In the genomic region with DNA sequence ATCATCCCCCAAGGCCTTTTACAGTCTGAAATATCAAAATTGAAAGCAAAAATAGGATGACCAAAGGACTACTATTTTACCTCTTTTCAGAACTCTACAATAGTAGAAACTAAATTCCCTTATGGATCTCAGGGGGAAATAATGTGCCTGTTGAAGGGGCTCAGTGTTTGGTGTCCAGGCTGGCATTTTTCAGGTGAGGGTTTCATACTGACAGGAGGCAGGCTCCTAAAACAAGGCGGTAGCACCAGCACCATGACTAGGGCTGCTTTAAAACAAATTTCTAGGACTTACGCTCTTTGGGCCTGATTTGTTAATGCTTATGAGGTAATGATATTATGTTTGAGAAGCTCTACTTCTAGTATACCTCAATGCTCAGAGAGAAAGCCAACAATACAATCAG, we compare ENCODE assay signal across 18 cellular contexts. TPM values are rescaled to one million over a fixed set of nuclear protein-coding genes. Genes with fewer than 3 reads are reported as not detected.
A peak's percentile ranks its signal among the peaks of the same experiment; 100 is the strongest.
DNase-seq lines count a peak whose midpoint lies in the region; ATAC-seq and TF ChIP-seq lines count a peak whose summit lies in the region.
"Had no signal": no experiment of that assay in that cellular context is flagged by ENCODE, and none has a peak within 500 bp of the region (broad histone marks: within the 10 kb centered on the region; RNA-seq: fewer than 3 reads in every experiment).

No MANE protein-coding gene starts in this region.

- H3K4me3 Mint-ChIP-seq in activated CD4-positive, alpha-beta T cell treated with anti-CD3 and anti-CD28 coated beads, Interleukin-2, amount 10 ng/mL, durations not matched to agents 7 days and 5 days = no peak overlapping the region
- H3K4me3 Mint-ChIP-seq in natural killer cell treated with Interleukin-12 subunit alpha and Interleukin-12 subunit beta and Interleukin-15 and Interleukin-18, amount 100 ng/mL, for 72 hours = no peak overlapping the region
- H3K4me3 Mint-ChIP-seq in natural killer cell (no peak overlapping the region), nephron progenitor cell (no peak overlapping the region)
- no peak overlapping the region for H3K4me3 Mint-ChIP-seq in activated T-helper 17 cell treated with anti-CD3 and anti-CD28 coated beads, Interleukin-2, amount 50 U/mL, for 72 hours

- POLR2A ChIA-PET in activated CD4-positive, alpha-beta T cell treated with anti-CD3 and anti-CD28 coated beads, Interleukin-2, amount 10 ng/mL, durations not matched to agents 7 days and 5 days (lab: Charles Lee) = no interaction called here

- no peak for TF ChIP-seq CTCF in natural killer cell (IDR thresholded peaks at IDR 0.05)
- TF ChIP-seq CTCF in nephron progenitor cell (IDR thresholded peaks at IDR 0.05) = no peak

- CTCF ChIA-PET in activated CD4-positive, alpha-beta T cell treated with anti-CD3 and anti-CD28 coated beads, Interleukin-2, amount 10 ng/mL, durations not matched to agents 7 days and 5 days (lab: Charles Lee) = no interaction called here

- H3K27me3 Mint-ChIP-seq in activated CD4-positive, alpha-beta T cell treated with anti-CD3 and anti-CD28 coated beads, Interleukin-2, amount 10 ng/mL, durations not matched to agents 7 days and 5 days = no peaks in the 10 kb centered on the region
- H3K27me3 Mint-ChIP-seq in natural killer cell treated with Interleukin-12 subunit alpha and Interleukin-12 subunit beta and Interleukin-15 and Interleukin-18, amount 100 ng/mL, for 72 hours = no peaks in the 10 kb centered on the region
- H3K27me3 Mint-ChIP-seq in natural killer cell (ENCODE audit: low read depth in 2 of 2) (no peaks in the 10 kb centered on the region), nephron progenitor cell (ENCODE audit: low read depth, poor library complexity) (peaks cover 8% of the 10 kb centered on the region)
- no peaks in the 10 kb centered on the region for H3K27me3 Mint-ChIP-seq in activated T-helper 17 cell treated with anti-CD3 and anti-CD28 coated beads, Interleukin-2, amount 50 U/mL, for 72 hours

- peaks cover 38% of the 10 kb centered on the region for H3K36me3 Mint-ChIP-seq in activated CD4-positive, alpha-beta T cell treated with anti-CD3 and anti-CD28 coated beads, Interleukin-2, amount 10 ng/mL, durations not matched to agents 7 days and 5 days (ENCODE audit: low read depth)
- peaks cover 13% of the 10 kb centered on the region for H3K36me3 Mint-ChIP-seq in natural killer cell treated with Interleukin-12 subunit alpha and Interleukin-12 subunit beta and Interleukin-15 and Interleukin-18, amount 100 ng/mL, for 72 hours
- H3K36me3 Mint-ChIP-seq in natural killer cell = no peaks in the 10 kb centered on the region
- H3K36me3 Mint-ChIP-seq in activated T-helper 17 cell treated with anti-CD3 and anti-CD28 coated beads, Interleukin-2, amount 50 U/mL, for 72 hours (ENCODE audit: low read depth) = peaks cover 72% of the 10 kb centered on the region
- H3K36me3 Mint-ChIP-seq in nephron progenitor cell (ENCODE audit: low read depth) = peaks cover 47% of the 10 kb centered on the region

- H3K4me1 Mint-ChIP-seq in activated CD4-positive, alpha-beta T cell treated with anti-CD3 and anti-CD28 coated beads, Interleukin-2, amount 10 ng/mL, durations not matched to agents 7 days and 5 days = peaks cover 6% of the 10 kb centered on the region
- H3K4me1 Mint-ChIP-seq in natural killer cell treated with Interleukin-12 subunit alpha and Interleukin-12 subunit beta and Interleukin-15 and Interleukin-18, amount 100 ng/mL, for 72 hours (ENCODE audit: low read depth in 2 of 2) = peaks cover 5 to 9% of the 10 kb centered on the region in 2 donors
- peaks cover 0 to 5% of the 10 kb centered on the region in 2 donors for H3K4me1 Mint-ChIP-seq in natural killer cell
- H3K4me1 Mint-ChIP-seq in activated T-helper 17 cell treated with anti-CD3 and anti-CD28 coated beads, Interleukin-2, amount 50 U/mL, for 72 hours = no peaks in the 10 kb centered on the region
- H3K4me1 Mint-ChIP-seq in nephron progenitor cell = peaks cover 4% of the 10 kb centered on the region

- intact Hi-C loops in natural killer cell (cut with micrococcal nuclease) = no loop called here

- no peak for ATAC-seq in natural killer cell treated with Interleukin-12 subunit alpha and Interleukin-12 subunit beta and Interleukin-15 and Interleukin-18, amount 100 ng/mL, for 72 hours
- ATAC-seq in natural killer cell = no peak
- no peak for ATAC-seq in activated T-helper 17 cell treated with anti-CD3 and anti-CD28 coated beads, Interleukin-2, amount 50 U/mL, for 72 hours (replicated peaks)

- H3K9me3 Mint-ChIP-seq in activated CD4-positive, alpha-beta T cell treated with anti-CD3 and anti-CD28 coated beads, Interleukin-2, amount 10 ng/mL, durations not matched to agents 7 days and 5 days = no peaks in the 10 kb centered on the region
- H3K9me3 Mint-ChIP-seq in natural killer cell treated with Interleukin-12 subunit alpha and Interleukin-12 subunit beta and Interleukin-15 and Interleukin-18, amount 100 ng/mL, for 72 hours = no peaks in the 10 kb centered on the region
- no peaks in the 10 kb centered on the region for H3K9me3 Mint-ChIP-seq in natural killer cell
- no peaks in the 10 kb centered on the region for H3K9me3 Mint-ChIP-seq in activated T-helper 17 cell treated with anti-CD3 and anti-CD28 coated beads, Interleukin-2, amount 50 U/mL, for 72 hours
- H3K9me3 Mint-ChIP-seq in nephron progenitor cell = no peaks in the 10 kb centered on the region

- peak overlapping the region; percentile 58 for H3K27ac Mint-ChIP-seq in activated CD4-positive, alpha-beta T cell treated with anti-CD3 and anti-CD28 coated beads, Interleukin-2, amount 10 ng/mL, durations not matched to agents 7 days and 5 days
- H3K27ac Mint-ChIP-seq in natural killer cell treated with Interleukin-12 subunit alpha and Interleukin-12 subunit beta and Interleukin-15 and Interleukin-18, amount 100 ng/mL, for 72 hours = peak overlapping the region; percentile 55 to 61
- H3K27ac Mint-ChIP-seq in natural killer cell (peak overlapping the region in 1 of 2 donors; percentile 12), nephron progenitor cell (no peak overlapping the region)
- H3K27ac Mint-ChIP-seq in activated T-helper 17 cell treated with anti-CD3 and anti-CD28 coated beads, Interleukin-2, amount 50 U/mL, for 72 hours = peak overlapping the region; percentile 67

- DNase-seq in activated CD4-positive, alpha-beta T cell treated with anti-CD3 and anti-CD28 coated beads, Interleukin-2, amount 10 ng/mL, durations not matched to agents 7 days and 5 days = no peak
- no peak for DNase-seq in activated CD4-positive, alpha-beta T cell treated with anti-CD3 and anti-CD28 coated beads, Interleukin-2, amount 50 U/mL, for 48 hours
- no peak for DNase-seq in natural killer cell treated with Interleukin-12 subunit alpha and Interleukin-12 subunit beta and Interleukin-15 and Interleukin-18, amount 100 ng/mL, for 72 hours (ENCODE audit: low spot score)
- no peak for DNase-seq in natural killer cell
- DNase-seq in nephron progenitor cell = no peak
- DNase-seq in D341Med (ENCODE audit: low spot score) = no peak
- no peak for DNase-seq in HCEC 1CT
- DNase-seq: 8988T, C1 segment of cervical spinal cord, DMS79, GOT3, MM.1S, NCI-H1105, NCI-H1694 treated with DMSO at 0.1 percent for 48 hours, NCI-H345, NCI-H69, PC-9 had no signal

RNA-seq across cellular contexts. Expression of gene BOLA3, which starts 5.2 kb away (rescaled TPM):
- 10 to 100 TPM; 53.3 to 63.2 TPM for total RNA-seq in activated CD4-positive, alpha-beta T cell treated with anti-CD3 and anti-CD28 coated beads, Interleukin-2, amount 10 ng/mL, durations not matched to agents 7 days and 5 days
- total RNA-seq in natural killer cell treated with Interleukin-12 subunit alpha and Interleukin-12 subunit beta and Interleukin-15 and Interleukin-18, amount 100 ng/mL, for 72 hours = 10 to 100 TPM; 68.0 to 72.5 TPM
- total RNA-seq in natural killer cell = 10 to 100 TPM in 2 of 3 donors, 1 to 10 TPM in 1; 8.1 to 13.8 (median 11.9) TPM
- total RNA-seq in activated T-helper 17 cell treated with anti-CD3 and anti-CD28 coated beads, Interleukin-2, amount 50 U/mL, for 72 hours = 10 to 100 TPM; 35.7 to 51.7 TPM

RNA-seq across cellular contexts. Expression of gene MOB1A, which starts 25.7 kb away (rescaled TPM):
- total RNA-seq in activated CD4-positive, alpha-beta T cell treated with anti-CD3 and anti-CD28 coated beads, Interleukin-2, amount 10 ng/mL, durations not matched to agents 7 days and 5 days = 100 to 1,000 TPM; 163 to 165 TPM
- 100 to 1,000 TPM; 167 to 228 TPM for total RNA-seq in natural killer cell treated with Interleukin-12 subunit alpha and Interleukin-12 subunit beta and Interleukin-15 and Interleukin-18, amount 100 ng/mL, for 72 hours
- total RNA-seq in natural killer cell = 100 to 1,000 TPM; 211 to 239 (median 222) TPM
- 100 to 1,000 TPM; 155 to 159 TPM for total RNA-seq in activated T-helper 17 cell treated with anti-CD3 and anti-CD28 coated beads, Interleukin-2, amount 50 U/mL, for 72 hours

RNA-seq across cellular contexts. Expression of gene MTHFD2, which starts 45.5 kb away (rescaled TPM):
- 100 to 1,000 TPM; 129 to 130 TPM for total RNA-seq in activated CD4-positive, alpha-beta T cell treated with anti-CD3 and anti-CD28 coated beads, Interleukin-2, amount 10 ng/mL, durations not matched to agents 7 days and 5 days
- total RNA-seq in natural killer cell treated with Interleukin-12 subunit alpha and Interleukin-12 subunit beta and Interleukin-15 and Interleukin-18, amount 100 ng/mL, for 72 hours = 100 to 1,000 TPM; 384 to 480 TPM
- 10 to 100 TPM; 28.7 to 41.1 (median 40.5) TPM for total RNA-seq in natural killer cell
- 100 to 1,000 TPM; 281 to 284 TPM for total RNA-seq in activated T-helper 17 cell treated with anti-CD3 and anti-CD28 coated beads, Interleukin-2, amount 50 U/mL, for 72 hours
